Comparison of ENCODE assay signal across 8 cellular contexts in the genomic region with DNA sequence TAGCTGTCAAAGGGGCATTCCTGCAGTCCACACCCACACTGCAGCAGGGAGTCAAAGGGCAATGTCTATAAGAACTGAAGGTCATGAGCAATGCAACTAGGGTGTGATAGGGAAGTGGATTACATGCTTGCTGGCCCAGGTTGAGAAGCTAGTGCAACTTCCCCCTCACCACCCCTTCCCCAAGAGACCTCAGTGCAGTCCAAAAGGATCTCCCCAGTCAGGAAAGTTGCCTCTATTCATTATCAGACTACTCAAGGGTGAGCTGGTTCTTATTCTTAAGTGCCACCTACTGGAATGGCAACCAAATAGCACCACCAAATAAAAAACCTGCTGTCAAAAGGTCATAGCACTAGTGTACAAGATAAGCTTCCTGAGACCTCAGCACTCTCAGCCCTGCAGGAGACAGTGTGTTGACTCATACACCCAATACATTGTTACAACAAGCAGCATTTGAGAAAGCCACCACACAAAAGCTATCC.
DNase-seq lines count a peak whose midpoint lies in the region; ATAC-seq and TF ChIP-seq lines count a peak whose summit lies in the region.

No MANE protein-coding gene starts in this region.

- peak; percentile 69 for ATAC-seq in GM21515 (IDR thresholded peaks at IDR 0.05; ENCODE audit: unreplicated experiment)

- DNase-seq in D341Med (ENCODE audit: low spot score) (peak; percentile 36), NCI-H69 (lab: John Stamatoyannopoulos, UW) (peak; percentile 10), fibroblast of pulmonary artery (ENCODE audit: low read depth) (peak; percentile 47), amniotic stem cell (lab: John Stamatoyannopoulos, UW) (no peak), COR-L47 (lab: John Stamatoyannopoulos, UW) (no peak), LoVo (ENCODE audit: low spot score) (no peak), C1 segment of cervical spinal cord (lab: John Stamatoyannopoulos, UW) (no peak)

- TF ChIP-seq CTCF in fibroblast of pulmonary artery (IDR thresholded peaks at IDR 0.05; ENCODE audit: low read length, missing control alignments): peak; percentile 35

- no peak overlapping the region for H3K4me3 ChIP-seq in fibroblast of pulmonary artery (replicated peaks; ENCODE audit: low read depth, low read length)

Comparison
In these comparisons a context has a peak if more than half of its experiments do, and no peak if none do; other contexts are left out.
1. DNase-seq: peak in D341Med (single experiment), NCI-H69 (single experiment) and fibroblast of pulmonary artery (single experiment); none in amniotic stem cell (single experiment), COR-L47 (single experiment), LoVo (single experiment) and C1 segment of cervical spinal cord (0 of 14).